8 cellular contexts compared by ENCODE assay signal in genomic region chr11:64448599-64449380, GRCh38.
A peak's percentile ranks its signal among the peaks of the same experiment; 100 is the strongest.
DNase-seq lines count a peak whose midpoint lies in the region; ATAC-seq, FAIRE-seq and TF ChIP-seq lines count a peak whose summit lies in the region.

No MANE protein-coding gene starts in this region.

- peak overlapping the region; percentile 53 for H2AFZ ChIP-seq in hepatocyte

- no peaks in the 10 kb centered on the region for H3K79me2 ChIP-seq in hepatocyte

- intact Hi-C loops in ascending aorta (cut with DNase I), result loop anchor here (2.0 kb wide), 2 partner anchors 90 to 204 kb away; partner anchors contain the start of gene RPS6KA4

- TF ChIP-seq CTCF in ascending aorta (IDR thresholded peaks at IDR 0.05) (peak; percentile 80 to 91 (median 90)), hepatocyte (IDR thresholded peaks at IDR 0.05; ENCODE audit: poor library complexity) (peak; percentile 95)

- peak; percentile 64 for ATAC-seq in GM18907 (IDR thresholded peaks at IDR 0.05; ENCODE audit: unreplicated experiment)

- H3K27me3 ChIP-seq in ascending aorta, result no peaks in the 10 kb centered on the region
- no peaks in the 10 kb centered on the region for H3K27me3 ChIP-seq in hepatocyte
- H3K27me3 ChIP-seq in rectal smooth muscle tissue (ENCODE audit: control insufficient read depth, insufficient read depth, low read length), result peaks cover 2% of the 10 kb centered on the region

- no peaks in the 10 kb centered on the region for H3K36me3 ChIP-seq in ascending aorta
- no peaks in the 10 kb centered on the region for H3K36me3 ChIP-seq in hepatocyte (replicated peaks; ENCODE audit: insufficient read depth, low read depth)
- no peaks in the 10 kb centered on the region for H3K36me3 ChIP-seq in rectal smooth muscle tissue (ENCODE audit: control insufficient read depth, insufficient read depth, low read length)

- peak overlapping the region; percentile 39 to 58 for H3K4me3 ChIP-seq in ascending aorta
- H3K4me3 ChIP-seq in hepatocyte, result no peak overlapping the region
- peak overlapping the region; percentile 67 for H3K4me3 ChIP-seq in rectal smooth muscle tissue (ENCODE audit: low read length)

- H4K20me1 ChIP-seq in hepatocyte (ENCODE audit: insufficient read depth, poor library complexity, severe bottlenecking), result no peaks in the 10 kb centered on the region

- H3K4me1 ChIP-seq in ascending aorta (peaks cover 12 to 16% of the 10 kb centered on the region in 2 donors), hepatocyte (ENCODE audit: insufficient read depth) (peaks cover 18% of the 10 kb centered on the region), rectal smooth muscle tissue (ENCODE audit: control insufficient read depth, insufficient read depth, low read length) (peaks cover 8% of the 10 kb centered on the region)

- no peak for FAIRE-seq in urothelium cell line (lab: Jason Lieb, UNC)

- H3K9ac ChIP-seq in rectal smooth muscle tissue (ENCODE audit: low read length), result peak overlapping the region; percentile 40

- no peaks in the 10 kb centered on the region for H3K9me3 ChIP-seq in ascending aorta
- H3K9me3 ChIP-seq in hepatocyte (ENCODE audit: low read depth), result no peaks in the 10 kb centered on the region

- no peaks in the 10 kb centered on the region for H3K9me2 ChIP-seq in hepatocyte (replicated peaks; ENCODE audit: insufficient read depth)

- H3K4me2 ChIP-seq in hepatocyte, result peak overlapping the region; percentile 81

- peak; percentile 83 for DNase-seq in 8988T
- DNase-seq in NCI-H1436 treated with DMSO at 0.1 percent for 48 hours (lab: John Stamatoyannopoulos, UW), result peak; percentile 9
- peak; percentile 24 for DNase-seq in T-helper 22 cell (ENCODE audit: low read depth)
- DNase-seq in ascending aorta (ENCODE audit: low spot score in 2 of 2), result peak; percentile 51 to 92
- DNase-seq in hepatocyte (ENCODE audit: low spot score), result peak; percentile 92
- DNase-seq in urothelium cell line (ENCODE audit: low spot score), result peak; percentile 92

- peak overlapping the region; percentile 65 to 80 for H3K27ac ChIP-seq in ascending aorta
- peak overlapping the region; percentile 7 for H3K27ac ChIP-seq in hepatocyte
- H3K27ac ChIP-seq in rectal smooth muscle tissue (ENCODE audit: low read depth, low read length), result no peak overlapping the region

- 9% methylated on average over 37 of the region's 37 CpGs for WGBS in hepatocyte (ENCODE audit: low lambda C conversion rate, missing lambda C conversion rate)

Comparison
In these comparisons a context has a peak if more than half of its experiments do, and no peak if none do; other contexts are left out.
1. DNase-seq: peak in every context shown above with its lines; median percentile 92 in hepatocyte; 92 in urothelium cell line; 83 in 8988T; 72 in ascending aorta; 24 in T-helper 22 cell; 9 in NCI-H1436 treated with DMSO at 0.1 percent for 48 hours.